In the genomic region with DNA sequence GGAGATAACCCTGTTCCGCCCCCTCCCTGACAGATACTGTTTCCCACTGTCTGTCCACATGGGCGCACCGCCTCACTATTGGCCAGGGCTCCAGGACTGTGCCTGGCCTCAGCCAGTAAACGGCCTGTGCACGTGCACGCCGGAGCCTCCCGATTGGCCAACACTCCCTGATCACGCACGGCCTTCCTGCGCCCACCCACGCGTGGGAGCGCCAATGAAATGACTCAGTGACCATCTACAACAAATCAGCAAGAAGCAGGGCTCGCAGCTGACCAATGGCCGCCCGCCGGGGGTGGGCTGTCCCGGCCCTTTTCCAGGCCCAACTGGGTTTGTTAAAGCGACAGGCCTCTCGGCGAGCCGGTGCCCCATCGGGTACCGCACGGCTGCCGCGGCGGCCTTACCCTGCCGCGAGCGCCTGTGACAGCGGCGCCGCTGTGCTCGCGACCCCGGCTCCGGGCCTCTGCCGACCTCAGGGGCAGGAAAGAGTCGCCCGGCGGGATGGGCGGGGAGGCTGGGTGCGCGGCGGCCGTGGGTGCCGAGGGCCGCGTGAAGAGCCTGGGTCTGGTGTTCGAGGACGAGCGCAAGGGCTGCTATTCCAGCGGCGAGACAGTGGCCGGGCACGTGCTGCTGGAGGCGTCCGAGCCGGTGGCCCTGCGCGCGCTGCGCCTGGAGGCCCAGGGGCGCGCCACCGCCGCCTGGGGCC, we compare ENCODE assay signal across 8 cellular contexts. TPM values are rescaled to one million over a fixed set of nuclear protein-coding genes. Genes with fewer than 3 reads are reported as not detected.
DNase-seq lines count a peak whose midpoint lies in the region; ATAC-seq, FAIRE-seq and TF ChIP-seq lines count a peak whose summit lies in the region.

A gene with protein sequence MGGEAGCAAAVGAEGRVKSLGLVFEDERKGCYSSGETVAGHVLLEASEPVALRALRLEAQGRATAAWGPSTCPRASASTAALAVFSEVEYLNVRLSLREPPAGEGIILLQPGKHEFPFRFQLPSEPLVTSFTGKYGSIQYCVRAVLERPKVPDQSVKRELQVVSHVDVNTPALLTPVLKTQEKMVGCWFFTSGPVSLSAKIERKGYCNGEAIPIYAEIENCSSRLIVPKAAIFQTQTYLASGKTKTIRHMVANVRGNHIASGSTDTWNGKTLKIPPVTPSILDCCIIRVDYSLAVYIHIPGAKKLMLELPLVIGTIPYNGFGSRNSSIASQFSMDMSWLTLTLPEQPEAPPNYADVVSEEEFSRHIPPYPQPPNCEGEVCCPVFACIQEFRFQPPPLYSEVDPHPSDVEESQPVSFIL (plus strand): TSS at position 340 of the 703 bp plus-strand sequence. CDS start 159 bp downstream, at position 499.

- H2BK120ac ChIP-seq in mesendoderm (ENCODE audit: low read depth, low read length): no peak within 1 kb of the TSS

- H3K9ac ChIP-seq in mesendoderm (ENCODE audit: low read length): no peak within 1 kb of the TSS

- no peaks in the 10 kb centered on the region for H3K9me3 ChIP-seq in BE2C

- H3K18ac ChIP-seq in mesendoderm (ENCODE audit: low read length): no peak within 1 kb of the TSS

- peak within 1 kb of the TSS; percentile 42 for H3K56ac ChIP-seq in mesendoderm (ENCODE audit: low read length)

- no peak within 1 kb of the TSS for H3K4ac ChIP-seq in mesendoderm (ENCODE audit: low read depth, low read length)

- H2BK15ac ChIP-seq in mesendoderm (replicated peaks; ENCODE audit: low read depth): no peak within 1 kb of the TSS

- H3K4me1 ChIP-seq in BE2C: peaks cover 4% of the 10 kb centered on the region
- H3K4me1 ChIP-seq in mesendoderm (ENCODE audit: control insufficient read depth, low read depth, low read length): no peaks in the 10 kb centered on the region

- H2AK5ac ChIP-seq in mesendoderm (ENCODE audit: low read length): no peak within 1 kb of the TSS

- peak; percentile 100 for DNase-seq in BE2C
- DNase-seq in HS-27A (ENCODE audit: low read depth): peak; percentile 99
- DNase-seq in NOMO-1 (lab: John Stamatoyannopoulos, UW; ENCODE audit: unreplicated experiment in 2 of 2): peak; percentile 98 to 100
- peak; percentile 96 for DNase-seq in activated CD8-positive, alpha-beta memory T cell treated with anti-CD3 and anti-CD28 coated beads, Interleukin-2, amount 50 U/mL, for 48 hours
- peak; percentile 100 for DNase-seq in mesendoderm
- DNase-seq in stimulated activated CD8-positive, alpha-beta memory T cell treated with anti-CD3 and anti-CD28 coated beads, Interleukin-12 subunit alpha, Interleukin-12 subunit beta, amount 100 ng/mL, for 1 hour (ENCODE audit: low read depth): peak; percentile 96

- peak; percentile 100 for FAIRE-seq in endometrium (lab: Jason Lieb, UNC)

- H3K79me2 ChIP-seq in mesendoderm (ENCODE audit: control insufficient read depth, insufficient read depth, low read length): no peaks in the 10 kb centered on the region

- H2BK5ac ChIP-seq in mesendoderm (ENCODE audit: low read length): no peak within 1 kb of the TSS

- WGBS in mesendoderm (ENCODE audit: extremely low coverage, insufficient coverage, low lambda C conversion rate): no CpG with 5 or more reads among the region's 69 CpGs

- no peaks in the 10 kb centered on the region for H3K27me3 ChIP-seq in BE2C
- no peaks in the 10 kb centered on the region for H3K27me3 ChIP-seq in mesendoderm (ENCODE audit: insufficient read depth, low read length, poor library complexity)

- H3K23ac ChIP-seq in mesendoderm (ENCODE audit: low read length): no peak within 1 kb of the TSS

- H3K36me3 ChIP-seq in BE2C (0 out of 2 replicates have a peak, but pooled peaks cover under 1% of the 10 kb centered on the region), mesendoderm (ENCODE audit: control insufficient read depth, insufficient read depth, low read length) (no peaks in the 10 kb centered on the region)

- H4K5ac ChIP-seq in mesendoderm (ENCODE audit: low read length): no peak within 1 kb of the TSS

- peak within 1 kb of the TSS; percentile 80 for H3K4me2 ChIP-seq in mesendoderm (ENCODE audit: low read length)

- H4K8ac ChIP-seq in mesendoderm (ENCODE audit: low read depth, low read length): no peak within 1 kb of the TSS

- TF ChIP-seq CTCF in BE2C (IDR thresholded peaks at IDR 0.05; ENCODE audit: low read depth, low read length): no peak

- H3K4me3 ChIP-seq in BE2C (ENCODE audit: low read depth, low read length) (peak within 1 kb of the TSS; percentile 77), mesendoderm (ENCODE audit: low read length) (peak within 1 kb of the TSS; percentile 16)

- H3K79me1 ChIP-seq in mesendoderm (ENCODE audit: low read length): no peaks in the 10 kb centered on the region

- peak; percentile 86 for ATAC-seq in GM19463 (IDR thresholded peaks at IDR 0.05; ENCODE audit: unreplicated experiment)

- H3K27ac ChIP-seq in mesendoderm (ENCODE audit: low read depth, low read length): no peak within 1 kb of the TSS

RNA-seq across cellular contexts. Expression of the gene that starts here (rescaled TPM):
- 2.5 TPM for polyA plus RNA-seq in BE2C (2012; ENCODE audit: insufficient read depth, insufficient read length, low read depth)
- polyA plus RNA-seq in mesendoderm (2013, experiment 1 of 2): 0.72 TPM
- 0.71 TPM for polyA plus RNA-seq in mesendoderm (2013, experiment 2 of 2)
